15 cellular contexts compared by ENCODE assay signal in genomic region chr15:66838202-66838601, GRCh38.
A peak's percentile ranks its signal among the peaks of the same experiment; 100 is the strongest.
DNase-seq lines count a peak whose midpoint lies in the region; ATAC-seq and TF ChIP-seq lines count a peak whose summit lies in the region.
"Had no signal": no experiment of that assay in that cellular context is flagged by ENCODE, and none has a peak within 500 bp of the region (broad histone marks: within the 10 kb centered on the region; RNA-seq: fewer than 3 reads in every experiment).

No MANE protein-coding gene starts in this region.

- no peaks in the 10 kb centered on the region; the same call in 1 of the 2 replicates for H4K20me1 ChIP-seq in IMR-90 (ENCODE audit: insufficient read depth, low read length)

- no peak for ATAC-seq in IMR-90 (ENCODE audit: low read depth)
- no peak for ATAC-seq in HG02642 (IDR thresholded peaks at IDR 0.05; ENCODE audit: poor library complexity, unreplicated experiment)
- no peak for ATAC-seq in HG02885 (IDR thresholded peaks at IDR 0.05; ENCODE audit: poor library complexity, unreplicated experiment)

- H2BK20ac ChIP-seq in IMR-90 (ENCODE audit: low read depth, low read length) = no peak overlapping the region

- H3K4me1 Mint-ChIP-seq in CD4-positive, alpha-beta memory T cell = peaks cover 3 to 7% (median 4%) of the 10 kb centered on the region in 4 donors

- peak overlapping the region; percentile 31; the same call in 1 of the 3 replicates for H2BK15ac ChIP-seq in IMR-90 (ENCODE audit: low read depth, low read length)
- H2BK15ac ChIP-seq in neuronal stem cell (ENCODE audit: low read length) = no peak overlapping the region

- H2BK12ac ChIP-seq in neuronal stem cell (ENCODE audit: low read length) = peak overlapping the region; percentile 64

- no TSS peak for BruUV-seq in IMR-90 (replicated peaks; lab: Mats Ljungman, UMichigan)

- no peak for TF ChIP-seq RAD21 in IMR-90 (IDR thresholded peaks at IDR 0.05; ENCODE audit: low read length)

- H3K27ac ChIP-seq in IMR-90 (ENCODE audit: insufficient read depth, low read length) (no peak overlapping the region), neuronal stem cell (replicated peaks; ENCODE audit: low read length) (no peak overlapping the region)
- no peak overlapping the region for H3K27ac ChIP-seq in CD4-positive, alpha-beta memory T cell (ENCODE audit: low read depth, low read length)

- H3K9me3 Mint-ChIP-seq in CD4-positive, alpha-beta memory T cell = no peaks in the 10 kb centered on the region
- H3K9me3 Mint-ChIP-seq: CD4-positive, CD25-positive, alpha-beta regulatory T cell; HFFc6 had no signal

- H3K23ac ChIP-seq in IMR-90 (ENCODE audit: low read depth, low read length) (no peak overlapping the region), neuronal stem cell (ENCODE audit: low read depth, low read length, poor library complexity) (no peak overlapping the region)

- TF ChIP-seq POLR2A in IMR-90 (IDR thresholded peaks at IDR 0.05; ENCODE audit: low read depth, low read length) = no peak

- peaks cover 22% of the 10 kb centered on the region for H3K4me1 ChIP-seq in IMR-90 (ENCODE audit: control insufficient read depth, insufficient read depth, low read length)
- H3K4me1 ChIP-seq in neuronal stem cell (ENCODE audit: control insufficient read depth in 2 of 2, insufficient read depth in 1 of 2, low read depth in 1 of 2, low read length in 2 of 2) = peaks cover 3 to 20% of the 10 kb centered on the region in 2 donors
- H3K4me1 ChIP-seq in CD4-positive, alpha-beta memory T cell (ENCODE audit: insufficient read depth, low read length) = no peaks in the 10 kb centered on the region
- H3K4me1 ChIP-seq: BE2C had no signal

- POLR2A ChIA-PET in IMR-90 (lab: Charles Lee; ENCODE audit: unreplicated experiment) = no interaction called here
- POLR2A ChIA-PET in CD4-positive, alpha-beta memory T cell (lab: Charles Lee; ENCODE audit: partially characterized antibody) = no interaction called here

- H2BK120ac ChIP-seq in IMR-90 (ENCODE audit: low read depth, low read length) (peak overlapping the region; percentile 58; the same call in 1 of the 2 replicates), neuronal stem cell (ENCODE audit: low read depth, low read length) (no peak overlapping the region)

- dilution Hi-C loops in IMR-90 (cut with HindIII; ENCODE audit: low sequenced_read_pairs, unreplicated experiment) = no loop called here

- H4K5ac ChIP-seq in IMR-90 (ENCODE audit: low read depth, low read length) = no peak overlapping the region

- H3K9me3 ChIP-seq in IMR-90 (ENCODE audit: control insufficient read depth, insufficient read depth, low read length) (peaks cover 5% of the 10 kb centered on the region), neuronal stem cell (replicated peaks in 1 of 2; ENCODE audit: control insufficient read depth in 2 of 2, insufficient read depth in 1 of 2, low read depth in 1 of 2, low read length in 2 of 2) (no peaks in the 10 kb centered on the region)
- no peaks in the 10 kb centered on the region for H3K9me3 ChIP-seq in CD4-positive, alpha-beta memory T cell (ENCODE audit: control insufficient read depth in 1 of 2, low read length in 2 of 2)
- H3K9me3 ChIP-seq: BE2C, Caco-2, HAP-1 had no signal

- H3K27me3 Mint-ChIP-seq in CD4-positive, alpha-beta memory T cell = peaks cover 14 to 15% of the 10 kb centered on the region in 2 donors

- H3K14ac ChIP-seq in IMR-90 (replicated peaks; ENCODE audit: low read depth, low read length) (no peak overlapping the region), neuronal stem cell (ENCODE audit: low read length) (no peak overlapping the region)

- H2AFZ ChIP-seq in IMR-90 (replicated peaks; ENCODE audit: low read length, poor library complexity) (peak overlapping the region; percentile 18), neuronal stem cell (ENCODE audit: low read length) (no peak overlapping the region)
- H2AFZ ChIP-seq: GM23248 had no signal

- H3K79me1 ChIP-seq in IMR-90 (ENCODE audit: low read depth in 1 of 2, low read length in 2 of 2) (peaks cover 5 to 19% of the 10 kb centered on the region in 2 experiments; a peak in 3 of 4 replicates), neuronal stem cell (ENCODE audit: low read depth, low read length) (no peaks in the 10 kb centered on the region)

- in situ Hi-C loops in IMR-90 (cut with MboI; ENCODE audit: low sequenced_read_pairs) = loop anchor here (25.0 kb wide), 1 partner anchor 126 kb away; the partner anchor contains the start of gene SMAD6

- no peaks in the 10 kb centered on the region for H3K36me3 Mint-ChIP-seq in CD4-positive, alpha-beta memory T cell
- H3K36me3 Mint-ChIP-seq: CD4-positive, CD25-positive, alpha-beta regulatory T cell had no signal

- H3K4me2 ChIP-seq in IMR-90 (ENCODE audit: low read depth, low read length) (no peak overlapping the region), neuronal stem cell (ENCODE audit: insufficient read depth, low read length, poor library complexity, severe bottlenecking) (no peak overlapping the region)

- H3K4me3 ChIP-seq in IMR-90 (ENCODE audit: insufficient read depth, low read depth, low read length) (no peak overlapping the region), neuronal stem cell (ENCODE audit: low read length in 2 of 2) (no peak overlapping the region)
- H3K4me3 ChIP-seq in CD4-positive, alpha-beta memory T cell (ENCODE audit: low read length in 2 of 2) = no peak overlapping the region
- H3K4me3 ChIP-seq: GM23248, HAP-1, K562 had no signal

- CTCF ChIA-PET in IMR-90 (lab: Yijun Ruan, JAX) = interaction anchor here (1.0 to 2.6 kb wide), 2 partner anchors 13 to 60 kb away, joined by 3 to 11 read pairs; no protein-coding TSS in a partner anchor
- CTCF ChIA-PET in CD4-positive, alpha-beta memory T cell (lab: Charles Lee; ENCODE audit: partially characterized antibody) = interaction anchor here (1.3 to 2.3 kb wide), 2 partner anchors 9 to 13 kb away, joined by 3 to 15 read pairs; no protein-coding TSS in a partner anchor

- DNase-seq in IMR-90 = no peak
- DNase-seq in left kidney (ENCODE audit: low read depth, low spot score) = peak; percentile 24
- no peak for DNase-seq in neuronal stem cell (ENCODE audit: low spot score)
- no peak for DNase-seq in CD4-positive, alpha-beta memory T cell
- DNase-seq in GM19238 (ENCODE audit: insufficient read length, low spot score) = no peak
- DNase-seq: BE2C; C1 segment of cervical spinal cord; CD4-positive, CD25-positive, alpha-beta regulatory T cell had no signal

- no peak overlapping the region for H2BK5ac ChIP-seq in IMR-90 (ENCODE audit: low read depth, low read length, poor library complexity, severe bottlenecking)
- no peak overlapping the region for H2BK5ac ChIP-seq in neuronal stem cell (ENCODE audit: low read length)

- no peak overlapping the region for H3K56ac ChIP-seq in IMR-90 (ENCODE audit: extremely low read depth, insufficient read depth, low read length)

- H3K27ac Mint-ChIP-seq in CD4-positive, alpha-beta memory T cell = no peak overlapping the region
- H3K27ac Mint-ChIP-seq: HFFc6 had no signal

- H2AK5ac ChIP-seq in IMR-90 (ENCODE audit: low read depth, low read length) = peak overlapping the region; percentile 68; the same call in 1 of the 2 replicates
- H2AK5ac ChIP-seq in neuronal stem cell (ENCODE audit: low read depth, low read length) = peak overlapping the region; percentile 43

- no peak overlapping the region for H3K4me3 Mint-ChIP-seq in CD4-positive, alpha-beta memory T cell
- H3K4me3 Mint-ChIP-seq: CD4-positive, CD25-positive, alpha-beta regulatory T cell; HFFc6 had no signal

- H3K9me1 ChIP-seq in IMR-90 (ENCODE audit: insufficient read depth, low read length) = peaks cover 15% of the 10 kb centered on the region

- H3K4ac ChIP-seq in IMR-90 (ENCODE audit: low read depth, low read length) (peak overlapping the region; percentile 44; the same call in 1 of the 2 replicates), neuronal stem cell (ENCODE audit: low read length) (no peak overlapping the region)

- H3K9ac ChIP-seq in IMR-90 (ENCODE audit: low read depth, low read length) = no peak overlapping the region
- H3K9ac ChIP-seq in neuronal stem cell (ENCODE audit: low read depth, low read length, poor library complexity) = no peak overlapping the region

- H3K36me3 ChIP-seq in IMR-90 (ENCODE audit: control insufficient read depth, insufficient read depth, low read length) (no peaks in the 10 kb centered on the region), neuronal stem cell (replicated peaks in 1 of 2; ENCODE audit: control insufficient read depth in 2 of 2, insufficient read depth in 2 of 2, low read length in 2 of 2) (no peaks in the 10 kb centered on the region)
- no peaks in the 10 kb centered on the region for H3K36me3 ChIP-seq in CD4-positive, alpha-beta memory T cell (ENCODE audit: insufficient read depth, low read length)
- H3K36me3 ChIP-seq: BE2C, HAP-1 had no signal

- no peak overlapping the region for H4K91ac ChIP-seq in IMR-90 (ENCODE audit: insufficient read depth, low read depth, low read length)
- no peak overlapping the region for H4K91ac ChIP-seq in neuronal stem cell (ENCODE audit: low read depth, low read length, poor library complexity)

- no peak overlapping the region for H2AK9ac ChIP-seq in IMR-90 (replicated peaks; ENCODE audit: low read depth, low read length, poor library complexity)

- H3K18ac ChIP-seq in IMR-90 (ENCODE audit: low read depth, low read length) (no peak overlapping the region), neuronal stem cell (ENCODE audit: low read length) (peak overlapping the region; percentile 22)

- intact Hi-C loops in IMR-90 (cut with micrococcal nuclease) = loop anchor here (2.0 kb wide), 1 partner anchor 63 kb away; no protein-coding TSS in a partner anchor
- intact Hi-C loops in CD4-positive, alpha-beta memory T cell (cut with micrococcal nuclease) = no loop called here

- WGBS in IMR-90 (ENCODE audit: extremely low coverage in 2 of 2, insufficient read length in 1 of 2), 2 experiments = no CpG with 5 or more reads among the region's 7 CpGs
- WGBS in neuronal stem cell (ENCODE audit: extremely low coverage in 2 of 2, insufficient read length in 2 of 2, insufficient replicate concordance in 1 of 2), 2 donors = no CpG with 5 or more reads among the region's 7 CpGs

- H3K27me3 ChIP-seq in IMR-90 (ENCODE audit: control insufficient read depth, insufficient read depth, low read length) (no peaks in the 10 kb centered on the region), neuronal stem cell (ENCODE audit: control insufficient read depth in 3 of 3, insufficient read depth in 3 of 3, low read depth in 1 of 3, low read length in 3 of 3) (peaks cover 0 to 39% (median 18%) of the 10 kb centered on the region in 3 experiments)
- H3K27me3 ChIP-seq in CD4-positive, alpha-beta memory T cell (ENCODE audit: insufficient read depth, low read length) = peaks cover 3% of the 10 kb centered on the region
- H3K27me3 ChIP-seq: BE2C had no signal

- H4K8ac ChIP-seq in IMR-90 (ENCODE audit: low read depth in 2 of 2, low read length in 2 of 2) (no peak overlapping the region; a peak in 1 of 4 replicates), neuronal stem cell (ENCODE audit: low read depth, low read length) (no peak overlapping the region)

- no peak for TF ChIP-seq CTCF in IMR-90 (conservative IDR thresholded peaks at IDR 0.05; ENCODE audit: low read depth, low read length)

TF ChIP-seq in IMR-90, 13 proteins besides CTCF, POLR2A, EP300 and RAD21 (continues in another document):
- TF ChIP-seq RFX5 (IDR thresholded peaks at IDR 0.05; ENCODE audit: low read depth, low read length) (no peak), RCOR1 (IDR thresholded peaks at IDR 0.05; ENCODE audit: insufficient replicate concordance, low read length) (no peak), BHLHE40 (IDR thresholded peaks at IDR 0.05; ENCODE audit: low read depth, low read length) (no peak), MAFK (IDR thresholded peaks at IDR 0.05; ENCODE audit: low read depth, low read length) (no peak)
